30 cellular contexts compared by ENCODE assay signal in the genomic region with DNA sequence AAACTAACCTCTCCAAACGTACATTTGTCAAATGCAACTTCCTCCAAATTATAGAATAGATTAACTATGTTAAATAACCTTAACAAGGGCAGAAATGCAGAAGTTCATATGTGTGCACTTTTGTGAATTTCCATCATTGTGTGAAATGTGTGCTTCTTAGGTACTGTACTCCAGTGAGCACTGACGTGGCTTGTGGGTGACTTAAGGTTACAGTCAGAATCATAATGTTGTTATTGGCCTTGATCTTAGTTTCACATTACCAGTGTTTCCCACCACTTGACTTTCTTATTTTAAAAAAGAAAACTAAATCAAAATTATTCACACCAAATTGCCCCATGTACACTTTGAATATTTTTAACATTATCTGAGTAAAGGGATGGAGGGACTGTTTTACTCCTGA.
"Had no signal": no experiment of that assay in that cellular context is flagged by ENCODE, and none has a peak within 500 bp of the region (broad histone marks: within the 10 kb centered on the region; RNA-seq: fewer than 3 reads in every experiment).

No MANE protein-coding gene starts in this region.

- H3K36me3 Mint-ChIP-seq: activated naive CD8-positive, alpha-beta T cell; memory B cell; stimulated activated effector memory CD8-positive, alpha-beta T cell treated with anti-CD3 and anti-CD28 coated beads, Interleukin-12 subunit alpha, Interleukin-12 subunit beta, amount 100 ng/mL, for 72 hours had no signal

- H3K27me3 Mint-ChIP-seq: activated naive CD8-positive, alpha-beta T cell; stimulated activated naive CD8-positive, alpha-beta T cell treated with anti-CD3 and anti-CD28 coated beads, Interleukin-15, amount 100 ng/mL, for 72 hours had no signal

- H3K4me3 Mint-ChIP-seq: activated naive CD8-positive, alpha-beta T cell; activated T-cell treated with anti-CD3 and anti-CD28 coated beads, Interleukin-2, amount 50 U/mL, for 24 hours; memory B cell; nephron progenitor cell; stimulated activated effector memory CD8-positive, alpha-beta T cell treated with anti-CD3 and anti-CD28 coated beads, Interleukin-12 subunit alpha, Interleukin-12 subunit beta, amount 100 ng/mL, for 72 hours; stimulated activated naive CD8-positive, alpha-beta T cell treated with anti-CD3 and anti-CD28 coated beads, Interleukin-15, amount 100 ng/mL, for 72 hours had no signal

- H3K4me3 ChIP-seq: adrenal gland, ascending aorta, cardiac muscle cell, gastroesophageal sphincter, right lobe of liver, suprapubic skin, transverse colon, vagina had no signal

- FAIRE-seq: islet of Langerhans, small intestine, TTC549 had no signal

- H3K9me3 Mint-ChIP-seq: activated T-cell treated with anti-CD3 and anti-CD28 coated beads, Interleukin-2, amount 50 U/mL, for 24 hours; activated T-helper 2 cell treated with anti-CD3 and anti-CD28 coated beads, Interferon-gamma antibody, Interleukin-2, Interleukin-4, amounts not matched to agents 10 μg/mL and 5 μg/mL and 100 μg/mL, durations not matched to agents 14 hours and 24 hours and 36 hours; memory B cell; stimulated activated naive CD8-positive, alpha-beta T cell treated with anti-CD3 and anti-CD28 coated beads, Interleukin-15, amount 100 ng/mL, for 72 hours had no signal

- H3K27ac Mint-ChIP-seq: activated naive CD8-positive, alpha-beta T cell; activated T-cell treated with anti-CD3 and anti-CD28 coated beads, Interleukin-2, amount 50 U/mL, for 24 hours; activated T-helper 2 cell treated with anti-CD3 and anti-CD28 coated beads, Interferon-gamma antibody, Interleukin-2, Interleukin-4, amounts not matched to agents 10 μg/mL and 5 μg/mL and 100 μg/mL, durations not matched to agents 14 hours and 24 hours and 36 hours; memory B cell; stimulated activated effector memory CD8-positive, alpha-beta T cell treated with anti-CD3 and anti-CD28 coated beads, Interleukin-12 subunit alpha, Interleukin-12 subunit beta, amount 100 ng/mL, for 72 hours; stimulated activated naive CD8-positive, alpha-beta T cell treated with anti-CD3 and anti-CD28 coated beads, Interleukin-15, amount 100 ng/mL, for 72 hours had no signal

- ATAC-seq: gastroesophageal sphincter; right lobe of liver; stimulated activated effector memory CD8-positive, alpha-beta T cell treated with anti-CD3 and anti-CD28 coated beads, Interleukin-12 subunit alpha, Interleukin-12 subunit beta, amount 100 ng/mL, for 72 hours; stimulated activated naive CD8-positive, alpha-beta T cell treated with anti-CD3 and anti-CD28 coated beads, Interleukin-15, amount 100 ng/mL, for 72 hours had no signal

- H3K9me3 ChIP-seq: adrenal gland, ascending aorta, right lobe of liver, suprapubic skin, transverse colon, vagina had no signal

- H3K36me3 ChIP-seq: adrenal gland, ascending aorta, cardiac muscle cell, gastroesophageal sphincter, right lobe of liver, suprapubic skin, transverse colon, vagina, WERI-Rb-1 had no signal

- DNase-seq: activated CD4-positive, CD25-positive, alpha-beta regulatory T cell treated with anti-CD3 and anti-CD28 coated beads, Interleukin-2, amount 50 U/mL, for 72 hours; activated CD8-positive, alpha-beta memory T cell treated with anti-CD3 and anti-CD28 coated beads for 24 hours; activated CD8-positive, alpha-beta memory T cell treated with anti-CD3 and anti-CD28 coated beads, Interleukin-2, amount 50 U/mL, for 4 hours; activated naive CD4-positive, alpha-beta T cell; activated T-cell treated with anti-CD3 and anti-CD28 coated beads, Interleukin-2, amount 50 U/mL, for 24 hours; adrenal gland; dermis blood vessel endothelial cell; effector CD8-positive, alpha-beta T cell; erythroblast; head of caudate nucleus; nephron progenitor cell; posterior cingulate gyrus; right lobe of liver; small intestine; stimulated activated CD4-positive, alpha-beta T cell treated with anti-CD3 and anti-CD28 coated beads, Interleukin-2, amount 100 ng/mL, for 24 hours; stimulated activated naive CD8-positive, alpha-beta T cell treated with anti-CD3 and anti-CD28 coated beads, Interleukin-15, amount 100 ng/mL, for 72 hours; T-helper 1 cell; transverse colon; WERI-Rb-1 had no signal

- H3K27ac ChIP-seq: adrenal gland, ascending aorta, cardiac muscle cell, gastroesophageal sphincter, right lobe of liver, suprapubic skin, transverse colon, vagina, WERI-Rb-1 had no signal

- H3K27me3 ChIP-seq: adrenal gland, ascending aorta, cardiac muscle cell, gastroesophageal sphincter, right lobe of liver, suprapubic skin, transverse colon, vagina had no signal

- H3K4me1 ChIP-seq: adrenal gland, ascending aorta, gastroesophageal sphincter, right lobe of liver, suprapubic skin, transverse colon, vagina had no signal

- H3K4me1 Mint-ChIP-seq: memory B cell; stimulated activated effector memory CD8-positive, alpha-beta T cell treated with anti-CD3 and anti-CD28 coated beads, Interleukin-12 subunit alpha, Interleukin-12 subunit beta, amount 100 ng/mL, for 72 hours; stimulated activated naive CD8-positive, alpha-beta T cell treated with anti-CD3 and anti-CD28 coated beads, Interleukin-15, amount 100 ng/mL, for 72 hours had no signal
